ENCODE assay signal across 8 cellular contexts in the genomic region with DNA sequence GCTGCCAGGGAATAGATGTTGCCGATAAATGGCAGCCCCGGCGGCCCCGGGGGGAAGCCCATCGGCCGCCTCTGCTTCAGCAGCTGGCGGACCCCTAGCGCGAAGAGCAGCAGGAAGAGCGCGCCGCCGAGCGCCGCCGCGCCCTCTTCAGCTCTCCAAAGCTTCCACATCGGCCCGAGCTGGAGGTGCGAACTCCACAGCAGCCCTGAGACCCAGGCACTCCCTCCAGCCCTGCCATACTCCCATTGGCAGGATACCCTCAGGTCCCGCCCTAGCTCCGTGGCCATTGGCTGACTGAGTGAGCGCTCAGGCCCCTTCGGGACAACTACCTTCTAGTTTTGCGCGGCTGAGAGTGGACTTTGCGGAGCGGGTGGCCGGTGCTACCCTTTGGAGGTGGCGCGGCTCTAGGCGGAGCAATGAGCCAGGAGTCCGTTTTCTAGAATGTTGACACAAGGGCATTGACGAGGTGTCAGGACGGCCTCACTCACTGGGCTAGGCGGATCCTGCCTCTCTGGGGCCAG.
A peak's percentile ranks its signal among the peaks of the same experiment; 100 is the strongest.
DNase-seq lines count a peak whose midpoint lies in the region; ATAC-seq lines count a peak whose summit lies in the region.

A gene with protein sequence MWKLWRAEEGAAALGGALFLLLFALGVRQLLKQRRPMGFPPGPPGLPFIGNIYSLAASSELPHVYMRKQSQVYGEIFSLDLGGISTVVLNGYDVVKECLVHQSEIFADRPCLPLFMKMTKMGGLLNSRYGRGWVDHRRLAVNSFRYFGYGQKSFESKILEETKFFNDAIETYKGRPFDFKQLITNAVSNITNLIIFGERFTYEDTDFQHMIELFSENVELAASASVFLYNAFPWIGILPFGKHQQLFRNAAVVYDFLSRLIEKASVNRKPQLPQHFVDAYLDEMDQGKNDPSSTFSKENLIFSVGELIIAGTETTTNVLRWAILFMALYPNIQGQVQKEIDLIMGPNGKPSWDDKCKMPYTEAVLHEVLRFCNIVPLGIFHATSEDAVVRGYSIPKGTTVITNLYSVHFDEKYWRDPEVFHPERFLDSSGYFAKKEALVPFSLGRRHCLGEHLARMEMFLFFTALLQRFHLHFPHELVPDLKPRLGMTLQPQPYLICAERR (minus strand): TSS at position 196 of the 521 bp plus-strand sequence. CDS start 26 bp downstream, at position 170.

- DNase-seq in AG08396 (ENCODE audit: low spot score), result peak; percentile 98
- peak; percentile 98 for DNase-seq in NCI-H345 (lab: John Stamatoyannopoulos, UW)
- peak; percentile 74 to 78 (median 76) for DNase-seq in activated CD4-positive, CD25-positive, alpha-beta regulatory T cell (lab: John Stamatoyannopoulos, UW)
- DNase-seq in central memory CD4-positive, alpha-beta T cell, result peak; percentile 88
- peak; percentile 97 for DNase-seq in iris pigment epithelial cell (ENCODE audit: low read depth)
- peak; percentile 83 for DNase-seq in stimulated activated CD4-positive, alpha-beta T cell treated with anti-CD3 and anti-CD28 coated beads, Interleukin-12 subunit alpha, Interleukin-12 subunit beta, amount 100 ng/mL, for 4 hours

- ATAC-seq in GM19025 (IDR thresholded peaks at IDR 0.05; ENCODE audit: low read depth, unreplicated experiment), result peak; percentile 94
- ATAC-seq in HG03280 (IDR thresholded peaks at IDR 0.05; ENCODE audit: unreplicated experiment), result peak; percentile 97

Comparison
In these comparisons a context has a peak if more than half of its experiments do, and no peak if none do; other contexts are left out.
1. Peak in every context shown above with its lines: DNase-seq and ATAC-seq.